In the genomic region with DNA sequence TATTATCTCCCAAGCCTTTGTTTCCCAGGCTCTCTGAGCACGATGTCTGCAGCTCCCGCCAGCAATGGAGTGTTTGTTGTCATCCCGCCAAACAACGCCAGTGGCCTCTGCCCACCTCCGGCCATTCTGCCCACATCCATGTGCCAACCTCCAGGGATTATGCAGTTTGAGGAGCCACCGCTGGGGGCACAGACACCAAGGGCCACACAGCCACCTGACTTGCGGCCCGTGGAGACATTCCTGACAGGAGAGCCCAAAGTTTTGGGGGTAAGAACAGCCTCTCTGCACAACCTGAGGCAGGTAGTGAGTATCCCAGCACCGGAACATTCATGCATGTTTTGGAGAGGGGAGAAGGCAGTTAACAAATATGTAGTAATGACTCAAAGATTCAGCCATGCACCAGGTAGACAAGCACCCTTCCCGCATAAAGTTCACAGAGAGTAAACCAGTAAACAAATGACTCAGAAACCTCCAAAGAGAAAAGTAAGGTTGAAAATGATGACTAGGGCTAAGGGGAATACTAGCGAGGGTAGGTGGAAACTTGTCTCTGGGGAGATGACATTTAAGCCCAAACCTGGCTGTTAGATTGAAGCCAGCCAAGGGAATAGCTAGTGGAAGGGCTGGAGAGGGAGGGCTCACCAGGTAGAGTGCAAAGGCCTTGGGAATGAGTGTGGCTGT, we compare ENCODE assay signal across 16 cellular contexts. TPM values are rescaled to one million over a fixed set of nuclear protein-coding genes. Genes with fewer than 3 reads are reported as not detected.
DNase-seq lines count a peak whose midpoint lies in the region; ATAC-seq and TF ChIP-seq lines count a peak whose summit lies in the region.
"Had no signal": no experiment of that assay in that cellular context is flagged by ENCODE, and none has a peak within 500 bp of the region (broad histone marks: within the 10 kb centered on the region; RNA-seq: fewer than 3 reads in every experiment).

No MANE protein-coding gene starts in this region.

- no peak overlapping the region for H3K4me3 Mint-ChIP-seq in memory B cell
- no peak overlapping the region for H3K4me3 Mint-ChIP-seq in natural killer cell
- H3K4me3 Mint-ChIP-seq: CD14-positive monocyte had no signal

- DNase-seq in GM10266 (ENCODE audit: extremely low spot score), result peak; percentile 46
- peak; percentile 35 for DNase-seq in NCI-H69 (lab: John Stamatoyannopoulos, UW)
- no peak for DNase-seq in memory B cell (ENCODE audit: low spot score in 2 of 2)
- no peak for DNase-seq in natural killer cell
- no peak for DNase-seq in stimulated activated naive CD4-positive, alpha-beta T cell (lab: John Stamatoyannopoulos, UW)
- DNase-seq: activated T-cell treated with anti-CD3 and anti-CD28 coated beads, Interleukin-2, amount 50 U/mL, for 48 hours; head of caudate nucleus; MV-4-11; SJCRH30; stimulated activated CD4-positive, alpha-beta T cell treated with anti-CD3 and anti-CD28 coated beads, Interleukin-15, amount 100 ng/mL, for 24 hours; stimulated activated CD8-positive, alpha-beta memory T cell treated with anti-CD3 and anti-CD28 coated beads, Interleukin-4, amount 100 ng/mL, for 48 hours had no signal

- intact Hi-C loops in natural killer cell (cut with micrococcal nuclease), result no loop called here

- peaks cover 32% of the 10 kb centered on the region for H3K4me1 Mint-ChIP-seq in memory B cell
- no peaks in the 10 kb centered on the region for H3K4me1 Mint-ChIP-seq in natural killer cell

- H3K27ac Mint-ChIP-seq in memory B cell, result peak overlapping the region; percentile 3
- no peak overlapping the region for H3K27ac Mint-ChIP-seq in natural killer cell

- H3K36me3 Mint-ChIP-seq in memory B cell (no peaks in the 10 kb centered on the region), natural killer cell (no peaks in the 10 kb centered on the region)
- H3K36me3 Mint-ChIP-seq: CD14-positive monocyte had no signal

- peak; percentile 31 for ATAC-seq in GM21515 (IDR thresholded peaks at IDR 0.05; ENCODE audit: unreplicated experiment)
- ATAC-seq in memory B cell (ENCODE audit: low read depth), result no peak
- no peak for ATAC-seq in natural killer cell
- ATAC-seq in HG03354 (IDR thresholded peaks at IDR 0.05; ENCODE audit: poor library complexity, severe bottlenecking, unreplicated experiment), result no peak
- no peak for ATAC-seq in GM19455 (IDR thresholded peaks at IDR 0.05; ENCODE audit: unreplicated experiment)
- ATAC-seq: left lobe of liver had no signal

- H3K27me3 Mint-ChIP-seq in memory B cell (peaks cover 31% of the 10 kb centered on the region), natural killer cell (ENCODE audit: low read depth in 2 of 2) (peaks cover 21 to 32% of the 10 kb centered on the region in 2 donors)

- no peak for TF ChIP-seq CTCF in GM10266 (IDR thresholded peaks at IDR 0.05; ENCODE audit: control insufficient read depth, insufficient read depth, low read depth, missing control alignments)
- TF ChIP-seq CTCF in natural killer cell (IDR thresholded peaks at IDR 0.05), result no peak

- H3K9me3 Mint-ChIP-seq in memory B cell, result no peaks in the 10 kb centered on the region
- H3K9me3 Mint-ChIP-seq in natural killer cell, result no peaks in the 10 kb centered on the region

RNA-seq across cellular contexts. Expression of gene MS4A15, which starts 7.2 kb away (rescaled TPM):
- not detected for total RNA-seq in natural killer cell
- total RNA-seq: left lobe of liver, SJCRH30 had no signal

RNA-seq across cellular contexts. Expression of gene MS4A10, which starts 21.3 kb away (rescaled TPM):
- not detected for total RNA-seq in natural killer cell
- total RNA-seq: left lobe of liver, SJCRH30 had no signal

RNA-seq across cellular contexts. Expression of gene MS4A18, which starts 39.3 kb away (rescaled TPM):
- not detected for total RNA-seq in natural killer cell
- total RNA-seq: left lobe of liver, SJCRH30 had no signal

Comparison
In these comparisons a context has a peak if more than half of its experiments do, and no peak if none do; other contexts are left out.
1. DNase-seq: peak in GM10266 (single experiment) and NCI-H69 (single experiment); none in memory B cell (0 of 2), natural killer cell (single experiment) and stimulated activated naive CD4-positive, alpha-beta T cell (0 of 6).